In genomic region chr2:69535739-69536374, GRCh38 we compare ENCODE assay signal across 12 cellular contexts.
A peak's percentile ranks its signal among the peaks of the same experiment; 100 is the strongest.
DNase-seq lines count a peak whose midpoint lies in the region; ATAC-seq and TF ChIP-seq lines count a peak whose summit lies in the region.
"Had no signal": no experiment of that assay in that cellular context is flagged by ENCODE, and none has a peak within 500 bp of the region (broad histone marks: within the 10 kb centered on the region; RNA-seq: fewer than 3 reads in every experiment).

No MANE protein-coding gene starts in this region.

- peaks cover 0 to 8% (median 0%) of the 10 kb centered on the region in 11 experiments; a peak in 2 of 22 replicates for H4K20me1 ChIP-seq in BLaER1 treated with 17β-estradiol and CSF1 and Interleukin-3, amounts not matched to agents 10 nM and 100 nM

- in situ Hi-C loops in GM13977 (cut with MboI; ENCODE audit: low pct_unique_long_range_greater_than_20kb, low sequenced_read_pairs, unreplicated experiment), result no loop called here

- H3K27ac Mint-ChIP-seq in central memory CD8-positive, alpha-beta T cell (ENCODE audit: low read depth), result peak overlapping the region; percentile 94
- H3K27ac Mint-ChIP-seq: endodermal cell had no signal

- TF ChIP-seq CTCF in GM13977 (IDR thresholded peaks at IDR 0.05; ENCODE audit: extremely low read depth, insufficient read depth, missing control alignments) (no peak), colonic mucosa (IDR thresholded peaks at IDR 0.05) (no peak)

- intact Hi-C loops in colonic mucosa (cut with DNase I), result no loop called here

- peak overlapping the region in 7 of 11 experiments; percentile 18 to 91 (median 71); a peak in 12 of 22 replicates for H3K4me2 ChIP-seq in BLaER1 treated with 17β-estradiol and CSF1 and Interleukin-3, amounts not matched to agents 10 nM and 100 nM

- peaks cover 4 to 54% (median 25%) of the 10 kb centered on the region in 10 experiments; a peak in 15 of 20 replicates for H3K4me1 ChIP-seq in BLaER1 treated with 17β-estradiol and CSF1 and Interleukin-3, amounts not matched to agents 10 nM and 100 nM
- H3K4me1 ChIP-seq in colonic mucosa, result no peaks in the 10 kb centered on the region

- H3K4me1 Mint-ChIP-seq in central memory CD8-positive, alpha-beta T cell, result peaks cover 49% of the 10 kb centered on the region
- H3K4me1 Mint-ChIP-seq: endodermal cell had no signal

- peak overlapping the region; percentile 54 for H3K4me3 Mint-ChIP-seq in central memory CD8-positive, alpha-beta T cell
- H3K4me3 Mint-ChIP-seq: endodermal cell had no signal

- DNase-seq in central memory CD8-positive, alpha-beta T cell (ENCODE audit: low spot score in 2 of 2), result no peak
- DNase-seq in foreskin melanocyte, result no peak
- no peak for DNase-seq in GM13977 (ENCODE audit: low spot score)
- DNase-seq in colonic mucosa, result no peak
- no peak for DNase-seq in NCI-H187 (lab: John Stamatoyannopoulos, UW)
- DNase-seq: activated effector memory CD4-positive, alpha-beta T cell treated with Interleukin-2 at 50 U/mL for 16 hours; endodermal cell; NCI-H2107 had no signal

- H3K9me3 ChIP-seq in BLaER1 treated with 17β-estradiol and CSF1 and Interleukin-3, amounts not matched to agents 10 nM and 100 nM (replicated peaks in 1 of 11), result peaks cover 17 to 61% (median 34%) of the 10 kb centered on the region in 11 experiments
- no peaks in the 10 kb centered on the region for H3K9me3 ChIP-seq in colonic mucosa

- H3K36me3 ChIP-seq in BLaER1 treated with 17β-estradiol and CSF1 and Interleukin-3, amounts not matched to agents 10 nM and 100 nM, result peaks cover 78 to 100% (median 97%) of the 10 kb centered on the region in 11 experiments
- H3K36me3 ChIP-seq in colonic mucosa, result no peaks in the 10 kb centered on the region

- ATAC-seq in GM18870 (IDR thresholded peaks at IDR 0.05; ENCODE audit: unreplicated experiment) (peak; percentile 71), HG03432 (IDR thresholded peaks at IDR 0.05; ENCODE audit: unreplicated experiment) (peak; percentile 64)
- ATAC-seq in central memory CD8-positive, alpha-beta T cell (replicated peaks; ENCODE audit: extremely low read depth, poor library complexity, severe bottlenecking), result peak; percentile 56
- ATAC-seq: SK-N-SH treated with all-trans-retinoic acid at 6 μM for 48 hours had no signal

- no peaks in the 10 kb centered on the region for H3K27me3 ChIP-seq in BLaER1 treated with 17β-estradiol and CSF1 and Interleukin-3, amounts not matched to agents 10 nM and 100 nM
- no peaks in the 10 kb centered on the region for H3K27me3 ChIP-seq in colonic mucosa

- H3K9me3 Mint-ChIP-seq in central memory CD8-positive, alpha-beta T cell, result no peaks in the 10 kb centered on the region

- H3K27ac ChIP-seq in BLaER1 treated with 17β-estradiol and CSF1 and Interleukin-3, amounts not matched to agents 10 nM and 100 nM, result peak overlapping the region in 8 of 11 experiments; percentile 9 to 84 (median 58); a peak in 14 of 22 replicates
- H3K27ac ChIP-seq in colonic mucosa, result no peak overlapping the region

- H3K4me3 ChIP-seq in BLaER1 treated with 17β-estradiol and CSF1 and Interleukin-3, amounts not matched to agents 10 nM and 100 nM, result peak overlapping the region in 4 of 10 experiments; percentile 2 to 29 (median 14); a peak in 4 of 20 replicates
- no peak overlapping the region for H3K4me3 ChIP-seq in colonic mucosa

- H3K36me3 Mint-ChIP-seq in central memory CD8-positive, alpha-beta T cell (ENCODE audit: insufficient read depth), result peaks cover 43% of the 10 kb centered on the region

- H3K9ac ChIP-seq in BLaER1 treated with 17β-estradiol and CSF1 and Interleukin-3, amounts not matched to agents 10 nM and 100 nM, result peak overlapping the region in 5 of 11 experiments; percentile 2 to 74 (median 54); a peak in 7 of 22 replicates
- H3K9ac ChIP-seq in colonic mucosa (ENCODE audit: low read depth in 2 of 2, low read length in 2 of 2), result no peak overlapping the region

- H3K27me3 Mint-ChIP-seq in central memory CD8-positive, alpha-beta T cell, result no peaks in the 10 kb centered on the region
